8 cellular contexts compared by ENCODE assay signal in genomic region chr14:21383848-21384493, GRCh38. TPM values are rescaled to one million over a fixed set of nuclear protein-coding genes. Genes with fewer than 3 reads are reported as not detected.
DNase-seq lines count a peak whose midpoint lies in the region; TF ChIP-seq lines count a peak whose summit lies in the region.

Gene SUPT16H (minus strand): TSS chr14:21384019. CDS start chr14:21383927, 92 bp downstream.

- peak within 1 kb of the TSS; percentile 79 for H3K4me3 ChIP-seq in effector memory CD4-positive, alpha-beta T cell (ENCODE audit: insufficient read depth, low read depth, low read length, poor library complexity, severe bottlenecking)

- DNase-seq in CMK (ENCODE audit: low read depth) (peak; percentile 86), GM20000 (ENCODE audit: low spot score) (peak; percentile 84), HT-29 (ENCODE audit: low spot score) (peak; percentile 94), NOMO-1 (lab: John Stamatoyannopoulos, UW; ENCODE audit: unreplicated experiment in 2 of 2) (peak; percentile 96 to 97), medulla oblongata (ENCODE audit: extremely low spot score) (peak; percentile 95)
- DNase-seq in effector memory CD4-positive, alpha-beta T cell: peak; percentile 87 to 94 (median 91)
- DNase-seq in stimulated activated CD8-positive, alpha-beta memory T cell treated with anti-CD3 and anti-CD28 coated beads, Interleukin-12 subunit alpha, Interleukin-12 subunit beta, amount 100 ng/mL, for 1 hour (ENCODE audit: low read depth): peak; percentile 89

- no peaks in the 10 kb centered on the region for H3K27me3 ChIP-seq in effector memory CD4-positive, alpha-beta T cell (replicated peaks; ENCODE audit: control insufficient read depth, insufficient read depth, low read length, poor library complexity, severe bottlenecking)

- POLR2A ChIA-PET in activated CD8-positive, alpha-beta memory T cell treated with anti-CD3 and anti-CD28 coated beads for 36 hours (lab: Charles Lee): interaction anchor here (0.5 to 1.5 kb wide), 10 partner anchors 10 to 701 kb away, joined by 3 to 6 read pairs (median 4); partner anchors contain the start of gene CHD8

- no peak for TF ChIP-seq CTCF in GM20000 (IDR thresholded peaks at IDR 0.05; ENCODE audit: extremely low read depth, missing control alignments)

- H3K27ac ChIP-seq in effector memory CD4-positive, alpha-beta T cell (ENCODE audit: insufficient read depth, low read length, poor library complexity, severe bottlenecking): peak within 1 kb of the TSS; percentile 88

- peaks cover 6% of the 10 kb centered on the region for H3K36me3 ChIP-seq in effector memory CD4-positive, alpha-beta T cell (ENCODE audit: control insufficient read depth, insufficient read depth, low read length)

- CTCF ChIA-PET in activated CD8-positive, alpha-beta memory T cell treated with anti-CD3 and anti-CD28 coated beads for 36 hours (lab: Charles Lee): no interaction called here

- H3K9me3 ChIP-seq in effector memory CD4-positive, alpha-beta T cell (ENCODE audit: control insufficient read depth, low read length): no peaks in the 10 kb centered on the region

- peaks cover 9% of the 10 kb centered on the region for H3K4me1 ChIP-seq in effector memory CD4-positive, alpha-beta T cell (ENCODE audit: control insufficient read depth, insufficient read depth, low read length, poor library complexity, severe bottlenecking)

RNA-seq across cellular contexts. Expression of gene SUPT16H, which starts in this region (rescaled TPM):
- 34.5 and 43.7 TPM in 2 replicates for total RNA-seq in HT-29 (2014; rRNA removed; shearing (Covaris generic))
- 100 to 1,000 TPM; 207 to 214 TPM for total RNA-seq in activated CD8-positive, alpha-beta memory T cell treated with anti-CD3 and anti-CD28 coated beads for 36 hours

Comparison
In these comparisons a context has a peak if more than half of its experiments do, and no peak if none do; other contexts are left out.
1. Peak in every context shown above with its lines: DNase-seq, H3K4me3 ChIP-seq and H3K27ac ChIP-seq.